ENCODE assay signal across 8 cellular contexts in the genomic region with DNA sequence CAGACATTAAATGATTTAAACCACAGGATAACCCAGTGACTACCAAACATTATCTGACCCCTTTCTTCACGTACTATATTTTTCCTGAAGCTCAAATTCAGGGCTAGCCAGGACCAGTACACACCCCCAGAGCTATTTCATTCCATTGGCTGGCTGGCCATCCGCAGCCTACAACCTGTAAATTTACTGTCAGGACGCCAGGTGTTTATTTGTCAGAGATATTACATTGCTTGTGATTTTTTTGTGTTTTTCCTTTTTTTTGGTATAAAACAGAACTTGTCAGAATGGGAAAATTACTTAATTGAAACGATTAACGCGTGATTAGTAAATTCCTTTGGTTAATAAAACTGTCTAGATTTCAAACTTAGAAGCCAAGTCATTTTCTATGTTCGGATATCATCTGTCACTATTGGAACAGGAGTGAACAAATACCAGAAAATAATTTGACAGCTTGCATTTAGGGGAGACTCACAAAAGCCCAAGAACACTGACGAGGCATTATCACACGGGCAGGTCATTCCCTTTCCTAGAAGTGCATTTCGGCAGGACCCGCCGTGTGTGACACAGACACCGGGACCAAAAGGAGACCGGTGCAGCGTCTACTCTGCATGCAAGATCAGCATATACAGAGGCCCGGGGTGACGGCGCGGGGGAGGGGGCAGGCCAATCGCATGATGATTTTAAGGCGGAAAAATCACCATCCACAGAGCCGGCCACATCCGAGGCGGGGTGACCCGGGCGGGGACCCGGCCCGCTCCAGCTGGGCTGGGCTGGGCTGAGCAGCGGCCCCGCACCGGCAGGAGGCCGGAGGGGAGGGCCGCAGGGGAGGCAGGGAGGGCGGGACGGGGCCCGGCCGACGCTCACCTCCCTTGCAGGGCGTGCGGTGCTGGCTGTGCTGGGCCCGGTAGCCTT. TPM values are rescaled to one million over a fixed set of nuclear protein-coding genes. Genes with fewer than 3 reads are reported as not detected.
DNase-seq lines count a peak whose midpoint lies in the region; ATAC-seq and TF ChIP-seq lines count a peak whose summit lies in the region.

No MANE protein-coding gene starts in this region.

- TF ChIP-seq CTCF in heart right ventricle (IDR thresholded peaks at IDR 0.05) (no peak), upper lobe of left lung (IDR thresholded peaks at IDR 0.05) (peak in 1 of 6 experiments; percentile 9)

- peak overlapping the region; percentile 95 for H3K27ac Mint-ChIP-seq in activated naive CD8-positive, alpha-beta T cell treated with anti-CD3 and anti-CD28 coated beads, Interleukin-2, amount 50 U/mL, for 24 hours

- H3K9me3 ChIP-seq in heart right ventricle (no peaks in the 10 kb centered on the region), upper lobe of left lung (no peaks in the 10 kb centered on the region)

- no peak for TF ChIP-seq EP300 in upper lobe of left lung (IDR thresholded peaks at IDR 0.05)

- peak in 1 of 4 donors; percentile 17 for TF ChIP-seq POLR2A in upper lobe of left lung (IDR thresholded peaks at IDR 0.05)

- whole genome bisulfite sequencing in heart right ventricle, 2 donors, result 2 to 4% methylated on average over 36 to 41 of the region's 41 CpGs
- 3 to 4% methylated on average over 19 to 20 of the region's 41 CpGs for WGBS in upper lobe of left lung, 2 donors

- peaks cover 0 to 65% (median 48%) of the 10 kb centered on the region in 9 donors for H3K4me1 ChIP-seq in heart right ventricle
- peaks cover 34 to 64% (median 39%) of the 10 kb centered on the region in 4 donors for H3K4me1 ChIP-seq in upper lobe of left lung

- peaks cover 56% of the 10 kb centered on the region for H3K36me3 Mint-ChIP-seq in activated naive CD8-positive, alpha-beta T cell treated with anti-CD3 and anti-CD28 coated beads, Interleukin-2, amount 50 U/mL, for 24 hours (ENCODE audit: low read depth)

- H3K4me3 ChIP-seq in heart right ventricle (peak overlapping the region; percentile 42 to 94 (median 75)), upper lobe of left lung (peak overlapping the region; percentile 64 to 89 (median 89))

- peak overlapping the region; percentile 96 for H3K4me3 Mint-ChIP-seq in activated naive CD8-positive, alpha-beta T cell treated with anti-CD3 and anti-CD28 coated beads, Interleukin-2, amount 50 U/mL, for 24 hours

- H3K4me1 Mint-ChIP-seq in activated naive CD8-positive, alpha-beta T cell treated with anti-CD3 and anti-CD28 coated beads, Interleukin-2, amount 50 U/mL, for 24 hours, result peaks cover 61% of the 10 kb centered on the region

- H3K27ac ChIP-seq in heart right ventricle (peak overlapping the region; percentile 84 to 99 (median 94)), upper lobe of left lung (peak overlapping the region; percentile 95 to 99 (median 96))

- no peaks in the 10 kb centered on the region for H3K27me3 Mint-ChIP-seq in activated naive CD8-positive, alpha-beta T cell treated with anti-CD3 and anti-CD28 coated beads, Interleukin-2, amount 50 U/mL, for 24 hours

- H3K36me3 ChIP-seq in heart right ventricle, result peaks cover 0 to 34% (median 3%) of the 10 kb centered on the region in 9 donors
- peaks cover 0 to 6% (median 0%) of the 10 kb centered on the region in 4 donors for H3K36me3 ChIP-seq in upper lobe of left lung

- ATAC-seq in GM19324 (IDR thresholded peaks at IDR 0.05; ENCODE audit: low FRiP score, unreplicated experiment) (peak; percentile 16), HG03442 (IDR thresholded peaks at IDR 0.05; ENCODE audit: unreplicated experiment) (peak; percentile 20), SK-N-SH treated with all-trans-retinoic acid at 6 μM for 48 hours (peak; percentile 30), heart right ventricle (peak; percentile 15 to 44 (median 26)), upper lobe of left lung (ENCODE audit: low FRiP score in 2 of 2) (peak; percentile 48 to 62)
- peak; percentile 38 for ATAC-seq in activated naive CD8-positive, alpha-beta T cell treated with anti-CD3 and anti-CD28 coated beads, Interleukin-2, amount 50 U/mL, for 24 hours

- H3K27me3 ChIP-seq in heart right ventricle (no peaks in the 10 kb centered on the region), upper lobe of left lung (no peaks in the 10 kb centered on the region)

- H3K9me3 Mint-ChIP-seq in activated naive CD8-positive, alpha-beta T cell treated with anti-CD3 and anti-CD28 coated beads, Interleukin-2, amount 50 U/mL, for 24 hours, result no peaks in the 10 kb centered on the region

- intact Hi-C loops in heart right ventricle (cut with DNase I), result loop anchor here in 2 of 10 donors (10.0 kb wide), 2 partner anchors 119 to 159 kb away; no protein-coding TSS in a partner anchor
- intact Hi-C loops in posterior vena cava (cut with DNase I), result loop anchor here in 1 of 2 donors (10.0 kb wide), 1 partner anchor 119 kb away; no protein-coding TSS in a partner anchor

- peak; percentile 55 for DNase-seq in CD1c-positive myeloid dendritic cell (ENCODE audit: extremely low spot score)
- DNase-seq in activated naive CD8-positive, alpha-beta T cell treated with anti-CD3 and anti-CD28 coated beads, Interleukin-2, amount 50 U/mL, for 24 hours, result peak; percentile 78
- DNase-seq in heart right ventricle, result peak; percentile 64
- DNase-seq in posterior vena cava (ENCODE audit: low spot score), result peak; percentile 87
- DNase-seq in upper lobe of left lung, result peak; percentile 79 to 92

TF ChIP-seq in SK-N-SH treated with all-trans-retinoic acid at 6 μM for 48 hours, 23 proteins besides CTCF, POLR2A, EP300 and RAD21:
- TF ChIP-seq, protein P1, sequence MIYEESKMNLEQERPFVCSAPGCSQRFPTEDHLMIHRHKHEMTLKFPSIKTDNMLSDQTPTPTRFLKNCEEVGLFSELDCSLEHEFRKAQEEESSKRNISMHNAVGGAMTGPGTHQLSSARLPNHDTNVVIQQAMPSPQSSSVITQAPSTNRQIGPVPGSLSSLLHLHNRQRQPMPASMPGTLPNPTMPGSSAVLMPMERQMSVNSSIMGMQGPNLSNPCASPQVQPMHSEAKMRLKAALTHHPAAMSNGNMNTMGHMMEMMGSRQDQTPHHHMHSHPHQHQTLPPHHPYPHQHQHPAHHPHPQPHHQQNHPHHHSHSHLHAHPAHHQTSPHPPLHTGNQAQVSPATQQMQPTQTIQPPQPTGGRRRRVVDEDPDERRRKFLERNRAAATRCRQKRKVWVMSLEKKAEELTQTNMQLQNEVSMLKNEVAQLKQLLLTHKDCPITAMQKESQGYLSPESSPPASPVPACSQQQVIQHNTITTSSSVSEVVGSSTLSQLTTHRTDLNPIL (CRISPR knock-in tag; IDR thresholded peaks at IDR 0.05; ENCODE audit: low read depth), result no peak
- TF ChIP-seq SNAI2 (CRISPR knock-in tag; IDR thresholded peaks at IDR 0.05), result no peak
- TF ChIP-seq PPARA (CRISPR knock-in tag; IDR thresholded peaks at IDR 0.05; ENCODE audit: borderline replicate concordance), result no peak
- TF ChIP-seq, protein P2, sequence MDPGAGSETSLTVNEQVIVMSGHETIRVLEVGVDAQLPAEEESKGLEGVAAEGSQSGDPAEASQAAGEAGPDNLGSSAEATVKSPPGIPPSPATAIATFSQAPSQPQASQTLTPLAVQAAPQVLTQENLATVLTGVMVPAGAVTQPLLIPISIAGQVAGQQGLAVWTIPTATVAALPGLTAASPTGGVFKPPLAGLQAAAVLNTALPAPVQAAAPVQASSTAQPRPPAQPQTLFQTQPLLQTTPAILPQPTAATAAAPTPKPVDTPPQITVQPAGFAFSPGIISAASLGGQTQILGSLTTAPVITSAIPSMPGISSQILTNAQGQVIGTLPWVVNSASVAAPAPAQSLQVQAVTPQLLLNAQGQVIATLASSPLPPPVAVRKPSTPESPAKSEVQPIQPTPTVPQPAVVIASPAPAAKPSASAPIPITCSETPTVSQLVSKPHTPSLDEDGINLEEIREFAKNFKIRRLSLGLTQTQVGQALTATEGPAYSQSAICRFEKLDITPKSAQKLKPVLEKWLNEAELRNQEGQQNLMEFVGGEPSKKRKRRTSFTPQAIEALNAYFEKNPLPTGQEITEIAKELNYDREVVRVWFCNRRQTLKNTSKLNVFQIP (CRISPR knock-in tag; IDR thresholded peaks at IDR 0.05; ENCODE audit: borderline replicate concordance, low read depth), result no peak
- no peak for TF ChIP-seq GLIS3 (CRISPR knock-in tag; IDR thresholded peaks at IDR 0.05)
- TF ChIP-seq ZNF565 (CRISPR knock-in tag; conservative IDR thresholded peaks at IDR 0.05; ENCODE audit: low read depth), result no peak
- TF ChIP-seq CSDC2 (CRISPR knock-in tag; IDR thresholded peaks at IDR 0.05), result no peak
- no peak for TF ChIP-seq ZNF70 (CRISPR knock-in tag; IDR thresholded peaks at IDR 0.05)
- no peak for TF ChIP-seq ZFP30 (CRISPR knock-in tag; IDR thresholded peaks at IDR 0.05)
TF ChIP-seq in SK-N-SH treated with all-trans-retinoic acid at 6 μM for 48 hours: peak in this region for 0.

RNA-seq across cellular contexts. Expression of a gene that starts 0.9 kb away (rescaled TPM):
- total RNA-seq in heart right ventricle (100 to 1,000 TPM in 7 of 10 donors, 10 to 100 TPM in 3; 85.9 to 130 (median 119) TPM), posterior vena cava (100 to 1,000 TPM; 126 to 138 TPM), upper lobe of left lung (100 to 1,000 TPM in 5 of 6 donors, 10 to 100 TPM in 1; 66.0 to 144 (median 116) TPM)
- polyA plus RNA-seq in heart right ventricle, result 10 to 100 TPM; 38.0 to 66.8 TPM

RNA-seq across cellular contexts. Expression of a gene that starts 1.3 kb away (rescaled TPM):
- total RNA-seq in heart right ventricle (10 to 100 TPM in 8 of 10 donors, 1 to 10 TPM in 2; 9.5 to 16.1 (median 11.6) TPM), posterior vena cava (10 to 100 TPM; 35.1 to 35.8 TPM), upper lobe of left lung (10 to 100 TPM; 19.8 to 38.7 (median 26.4) TPM)
- 10 to 100 TPM in 1 of 2 donors, 1 to 10 TPM in 1; 9.4 to 10.0 TPM for polyA plus RNA-seq in heart right ventricle

Comparison
In these comparisons a context has a peak if more than half of its experiments do, and no peak if none do; other contexts are left out.
1. Peak in every context shown above with its lines: DNase-seq, ATAC-seq, H3K4me3 ChIP-seq and H3K27ac ChIP-seq.